Comparison of ENCODE assay signal across 8 cellular contexts in genomic region chr3:120596116-120596852, GRCh38. TPM values are rescaled to one million over a fixed set of nuclear protein-coding genes. Genes with fewer than 3 reads are reported as not detected.
DNase-seq lines count a peak whose midpoint lies in the region; ATAC-seq and TF ChIP-seq lines count a peak whose summit lies in the region.

Gene NDUFB4, plus strand, starts transcription at chr3:120596336. Its CDS starts 24 bp downstream, at chr3:120596360.

- H3K4me2 ChIP-seq in DND-41 (ENCODE audit: insufficient read depth, low read length) (peak within 1 kb of the TSS; percentile 90), GM23248 (ENCODE audit: unreplicated experiment) (peak within 1 kb of the TSS; percentile 96)

- peak within 1 kb of the TSS; percentile 91 for H3K4me3 Mint-ChIP-seq in activated T-helper 1 cell treated with anti-CD3 and anti-CD28 coated beads, Interleukin-12 subunit alpha, Interleukin-12 subunit beta, Interleukin-2, Interleukin-4 antibody, amounts not matched to agents 30 ng/mL and 10 ng/mL and 1 ng/mL, durations not matched to agents 14 hours and 24 hours and 36 hours

- H3F3A ChIP-seq in GM23248 (ENCODE audit: insufficient read depth), result peaks cover 21% of the 10 kb centered on the region; the same call in 1 of the 2 replicates

- ATAC-seq in DND-41 (ENCODE audit: insufficient read depth, low read depth), result peak; percentile 92

- TF ChIP-seq CTCF in DND-41 (IDR thresholded peaks at IDR 0.05; ENCODE audit: borderline replicate concordance, extremely low read depth, low read length, poor library complexity, severe bottlenecking), result no peak
- no peak for TF ChIP-seq CTCF in esophagus squamous epithelium (IDR thresholded peaks at IDR 0.05)

- H3K4me1 Mint-ChIP-seq in activated T-helper 1 cell treated with anti-CD3 and anti-CD28 coated beads, Interleukin-12 subunit alpha, Interleukin-12 subunit beta, Interleukin-2, Interleukin-4 antibody, amounts not matched to agents 30 ng/mL and 10 ng/mL and 1 ng/mL, durations not matched to agents 14 hours and 24 hours and 36 hours (ENCODE audit: low read depth), result peaks cover 15% of the 10 kb centered on the region

- peaks cover 3% of the 10 kb centered on the region for H3K27me3 ChIP-seq in DND-41 (ENCODE audit: insufficient read depth, low read length, poor library complexity)
- no peaks in the 10 kb centered on the region for H3K27me3 ChIP-seq in GM23248 (replicated peaks; ENCODE audit: insufficient read depth)
- no peaks in the 10 kb centered on the region for H3K27me3 ChIP-seq in esophagus squamous epithelium

- peak within 1 kb of the TSS; percentile 96 for H3K27ac Mint-ChIP-seq in activated T-helper 1 cell treated with anti-CD3 and anti-CD28 coated beads, Interleukin-12 subunit alpha, Interleukin-12 subunit beta, Interleukin-2, Interleukin-4 antibody, amounts not matched to agents 30 ng/mL and 10 ng/mL and 1 ng/mL, durations not matched to agents 14 hours and 24 hours and 36 hours

- in situ Hi-C loops in GM23248 (cut with MboI), result loop anchor here (10.0 kb wide), 1 partner anchor 199 kb away; no protein-coding TSS in a partner anchor

- H3K36me3 ChIP-seq in DND-41 (ENCODE audit: insufficient read depth, low read length) (peaks cover 36% of the 10 kb centered on the region), GM23248 (ENCODE audit: low read depth) (peaks cover 8% of the 10 kb centered on the region; the same call in 1 of the 2 replicates), esophagus squamous epithelium (peaks cover 0 to 37% (median 4%) of the 10 kb centered on the region in 3 donors)

- peak within 1 kb of the TSS; percentile 73 for H3K9ac ChIP-seq in DND-41 (ENCODE audit: low read depth, low read length)
- peak within 1 kb of the TSS; percentile 95 for H3K9ac ChIP-seq in GM23248

- H3K4me3 ChIP-seq in DND-41 (ENCODE audit: low read depth in 1 of 2, low read length in 2 of 2) (peak within 1 kb of the TSS; percentile 80 to 86), GM23248 (peak within 1 kb of the TSS; percentile 87), esophagus squamous epithelium (peak within 1 kb of the TSS; percentile 57 to 88 (median 78))

- no peaks in the 10 kb centered on the region for H3K9me3 ChIP-seq in DND-41 (ENCODE audit: insufficient read depth, low read length, severe bottlenecking)
- H3K9me3 ChIP-seq in GM23248 (ENCODE audit: low read depth), result no peaks in the 10 kb centered on the region
- no peaks in the 10 kb centered on the region for H3K9me3 ChIP-seq in esophagus squamous epithelium

- H4K20me1 ChIP-seq in DND-41 (ENCODE audit: insufficient read depth, low read length) (peaks cover 22% of the 10 kb centered on the region; the same call in 1 of the 2 replicates), GM23248 (ENCODE audit: insufficient read depth) (no peaks in the 10 kb centered on the region)

- no peaks in the 10 kb centered on the region for H3K9me2 ChIP-seq in GM23248 (ENCODE audit: insufficient read depth)

- peak; percentile 97 for DNase-seq in DND-41
- DNase-seq in GM23248, result peak; percentile 99
- DNase-seq in Kasumi-1 (lab: John Stamatoyannopoulos, UW), result peak; percentile 97
- peak; percentile 98 for DNase-seq in RPMI7951 (ENCODE audit: low read depth)
- DNase-seq in activated T-helper 1 cell treated with anti-CD3 and anti-CD28 coated beads, Interleukin-12 subunit alpha, Interleukin-12 subunit beta, Interleukin-2, Interleukin-4 antibody, amounts not matched to agents 30 ng/mL and 10 ng/mL and 1 ng/mL, durations not matched to agents 14 hours and 24 hours and 36 hours (ENCODE audit: low spot score), result peak; percentile 94
- DNase-seq in esophagus squamous epithelium (lab: John Stamatoyannopoulos, UW), result peak; percentile 76
- DNase-seq in myocyte (ENCODE audit: low read depth), result peak; percentile 99
- peak; percentile 85 to 95 for DNase-seq in stimulated activated CD8-positive, alpha-beta memory T cell treated with anti-CD3 and anti-CD28 coated beads, Interleukin-7, amount 100 ng/mL, for 48 hours (ENCODE audit: extremely low read depth in 1 of 2, low read depth in 1 of 2)

- H3K27ac ChIP-seq in DND-41 (ENCODE audit: low read length) (peak within 1 kb of the TSS; percentile 92), GM23248 (peak within 1 kb of the TSS; percentile 76), esophagus squamous epithelium (peak within 1 kb of the TSS; percentile 88 to 97 (median 92))

- no peaks in the 10 kb centered on the region for H3K27me3 Mint-ChIP-seq in activated T-helper 1 cell treated with anti-CD3 and anti-CD28 coated beads, Interleukin-12 subunit alpha, Interleukin-12 subunit beta, Interleukin-2, Interleukin-4 antibody, amounts not matched to agents 30 ng/mL and 10 ng/mL and 1 ng/mL, durations not matched to agents 14 hours and 24 hours and 36 hours (ENCODE audit: insufficient read depth)

- peak in 3 of 4 donors; percentile 47 to 74 (median 60) for TF ChIP-seq POLR2A in esophagus squamous epithelium (IDR thresholded peaks at IDR 0.05)

- peaks cover 10% of the 10 kb centered on the region for H3K36me3 Mint-ChIP-seq in activated T-helper 1 cell treated with anti-CD3 and anti-CD28 coated beads, Interleukin-12 subunit alpha, Interleukin-12 subunit beta, Interleukin-2, Interleukin-4 antibody, amounts not matched to agents 30 ng/mL and 10 ng/mL and 1 ng/mL, durations not matched to agents 14 hours and 24 hours and 36 hours (ENCODE audit: low read depth)

- H2AFZ ChIP-seq in DND-41 (ENCODE audit: low read depth, low read length) (peak within 1 kb of the TSS; percentile 96), GM23248 (peak within 1 kb of the TSS; percentile 96)

- peaks cover 39% of the 10 kb centered on the region for H3K79me2 ChIP-seq in DND-41 (ENCODE audit: insufficient read depth, low read length)
- H3K79me2 ChIP-seq in GM23248 (ENCODE audit: insufficient read depth), result peaks cover 27% of the 10 kb centered on the region

- H3K9me3 Mint-ChIP-seq in activated T-helper 1 cell treated with anti-CD3 and anti-CD28 coated beads, Interleukin-12 subunit alpha, Interleukin-12 subunit beta, Interleukin-2, Interleukin-4 antibody, amounts not matched to agents 30 ng/mL and 10 ng/mL and 1 ng/mL, durations not matched to agents 14 hours and 24 hours and 36 hours, result no peaks in the 10 kb centered on the region

- 1 to 2% methylated on average over 51 to 53 of the region's 53 CpGs for WGBS in GM23248 (ENCODE audit: low coverage in 1 of 2, low lambda C conversion rate in 2 of 2, missing lambda C conversion rate in 2 of 2), 2 experiments
- WGBS in esophagus squamous epithelium, 2 donors, result 0% methylated on average over 17 to 45 of the region's 53 CpGs

- peaks cover 34% of the 10 kb centered on the region for H3K4me1 ChIP-seq in DND-41 (ENCODE audit: insufficient read depth, low read length)
- no peaks in the 10 kb centered on the region for H3K4me1 ChIP-seq in GM23248 (ENCODE audit: insufficient read depth)
- peaks cover 5 to 48% (median 20%) of the 10 kb centered on the region in 3 donors for H3K4me1 ChIP-seq in esophagus squamous epithelium

- intact Hi-C loops in activated T-helper 1 cell treated with anti-CD3 and anti-CD28 coated beads, Interleukin-12 subunit alpha, Interleukin-12 subunit beta, Interleukin-2, Interleukin-4 antibody, amounts not matched to agents 30 ng/mL and 10 ng/mL and 1 ng/mL, durations not matched to agents 14 hours and 24 hours and 36 hours (cut with micrococcal nuclease), result loop anchor here (1.0 to 2.0 kb wide), 6 partner anchors 37 to 501 kb away; partner anchors contain the start of genes GTF2E1, LRRC58 and RABL3
- intact Hi-C loops in esophagus squamous epithelium (cut with DNase I), result no loop called here

RNA-seq across cellular contexts. Expression of gene NDUFB4, which starts in this region (rescaled TPM):
- total RNA-seq in GM23248 (2014; rRNA removed; shearing (Covaris generic)), result 32.9 and 105 TPM in 2 replicates
- 246 and 250 TPM in 2 replicates for polyA plus RNA-seq in GM23248 (2016; fragmentation: Nextera tagmentation; extraction: Ambion mirVana)
- 323 and 341 TPM in 2 replicates for total RNA-seq in RPMI7951 (2014; rRNA removed; shearing (Covaris generic))
- total RNA-seq in activated T-helper 1 cell treated with anti-CD3 and anti-CD28 coated beads, Interleukin-12 subunit alpha, Interleukin-12 subunit beta, Interleukin-2, Interleukin-4 antibody, amounts not matched to agents 30 ng/mL and 10 ng/mL and 1 ng/mL, durations not matched to agents 14 hours and 24 hours and 36 hours, result 107 and 108 TPM in 2 replicates
- total RNA-seq in esophagus squamous epithelium (100 to 1,000 TPM in 3 of 4 donors, 10 to 100 TPM in 1; 81.4 to 197 (median 119) TPM), myocyte (81.1 and 150 TPM in 2 replicates)
- polyA plus RNA-seq in myocyte (2012), result 225 TPM

Comparison
In these comparisons a context has a peak if more than half of its experiments do, and no peak if none do; other contexts are left out.
1. Peak in every context shown above with its lines: DNase-seq, ATAC-seq, H3K4me3 ChIP-seq and H3K27ac ChIP-seq.